ENCODE assay signal across 1 cellular context in genomic region chr19:47112166-47112663, GRCh38.
A peak's percentile ranks its signal among the peaks of the same experiment; 100 is the strongest.
TF ChIP-seq lines count a peak whose summit lies in the region.

No MANE protein-coding gene starts in this region.

TF ChIP-seq in K562, 482 proteins besides CTCF, POLR2A, EP300 and RAD21 (continued from another document and continues in another):
- TF ChIP-seq AFF4 (CRISPR knock-in tag; IDR thresholded peaks at IDR 0.05) (peak; percentile 86), IFI16 (CRISPR knock-in tag; IDR thresholded peaks at IDR 0.05) (no peak), UBTF (IDR thresholded peaks at IDR 0.05; ENCODE audit: borderline replicate concordance in 1 of 2, low read depth in 2 of 2, low read length in 2 of 2) (peak in 1 of 2 experiments; percentile 70; a peak in 2 of 4 replicates), ZNF584 (CRISPR knock-in tag; IDR thresholded peaks at IDR 0.05; ENCODE audit: low read depth) (peak; percentile 17; the same call in 1 of the 2 replicates), MTA1 (IDR thresholded peaks at IDR 0.05; ENCODE audit: borderline replicate concordance) (peak; percentile 35; the same call in 1 of the 2 replicates), GABPB1 (CRISPR knock-in tag; IDR thresholded peaks at IDR 0.05) (peak; percentile 47; the same call in 1 of the 2 replicates), RNF2 (IDR thresholded peaks at IDR 0.05) (peak; percentile 47; the same call in 1 of the 2 replicates), SMARCC2 (IDR thresholded peaks at IDR 0.05; ENCODE audit: low read depth) (no peak), IRF9 (tag; IDR thresholded peaks at IDR 0.05) (no peak), ZFP36 (IDR thresholded peaks at IDR 0.05; ENCODE audit: low read depth, low read length, partially characterized antibody) (peak; percentile 30), ZNF609 (CRISPR knock-in tag; IDR thresholded peaks at IDR 0.05; ENCODE audit: borderline replicate concordance) (no peak), RBBP5 (IDR thresholded peaks at IDR 0.05; ENCODE audit: borderline replicate concordance, insufficient read depth, low read length, poor library complexity, severe bottlenecking) (peak; percentile 4), ETS1 (conservative IDR thresholded peaks at IDR 0.05; ENCODE audit: control insufficient read depth, low read depth, low read length) (0 out of 2 replicates have a peak, but pooled peaks have one; percentile 38), NFE2 (IDR thresholded peaks at IDR 0.05; ENCODE audit: low read depth) (peak; percentile 3; the same call in 1 of the 2 replicates), THAP12 (CRISPR knock-in tag; IDR thresholded peaks at IDR 0.05) (peak; percentile 83), E2F6 (IDR thresholded peaks at IDR 0.05; ENCODE audit: borderline replicate concordance in 1 of 2, extremely low read depth in 1 of 2, insufficient read depth in 1 of 2, insufficient read length in 1 of 2, low read depth in 1 of 2, low read length in 1 of 2, poor library complexity in 1 of 2, severe bottlenecking in 1 of 2) (peak; percentile 40 to 81), U2AF1 (optimal IDR thresholded peaks at IDR 0.05; ENCODE audit: low read depth, low read length) (peak; percentile 33), ZZZ3 (IDR thresholded peaks at IDR 0.05) (no peak), ZKSCAN1 (IDR thresholded peaks at IDR 0.05; ENCODE audit: low read depth, low read length) (0 out of 2 replicates have a peak, but pooled peaks have one; percentile 31), KLF1 (tag; IDR thresholded peaks at IDR 0.05) (0 out of 2 replicates have a peak, but pooled peaks have one; percentile 44), SUPT5H (IDR thresholded peaks at IDR 0.05) (peak; percentile 82), ZBTB26 (CRISPR knock-in tag; IDR thresholded peaks at IDR 0.05) (no peak), MAZ (CRISPR knock-in tag; conservative IDR thresholded peaks at IDR 0.05 in 1 of 2, IDR thresholded peaks at IDR 0.05 in 1 of 2) (peak; percentile 69 to 89; a peak in 3 of 4 replicates), TCF7 (IDR thresholded peaks at IDR 0.05; ENCODE audit: borderline replicate concordance) (peak; percentile 59; the same call in 1 of the 2 replicates), YY1 (IDR thresholded peaks at IDR 0.05; ENCODE audit: borderline replicate concordance in 1 of 3, control insufficient read depth in 1 of 3, extremely low read depth in 1 of 3, insufficient read depth in 3 of 3, insufficient read length in 1 of 3, insufficient replicate concordance in 2 of 3, low read depth in 1 of 3, low read length in 2 of 3) (peak; percentile 84 to 95 (median 94)), CSDE1 (IDR thresholded peaks at IDR 0.05) (peak in 1 of 2 experiments; percentile 79; a peak in 2 of 4 replicates), NR4A1 (CRISPR knock-in tag; IDR thresholded peaks at IDR 0.05) (no peak), NR4A1 (tag; IDR thresholded peaks at IDR 0.05) (no peak), SRSF1 (IDR thresholded peaks at IDR 0.05; ENCODE audit: low read depth, low read length) (0 out of 2 replicates have a peak, but pooled peaks have one; percentile 56), ZNF395 (CRISPR knock-in tag; IDR thresholded peaks at IDR 0.05) (peak; percentile 97), EGR1 (conservative IDR thresholded peaks at IDR 0.05) (peak; percentile 100), KDM4B (IDR thresholded peaks at IDR 0.05; ENCODE audit: borderline replicate concordance in 2 of 2, low read depth in 1 of 2) (peak in 1 of 2 experiments; percentile 97; a peak in 2 of 4 replicates), POLR2B (IDR thresholded peaks at IDR 0.05; ENCODE audit: low read depth, partially characterized antibody) (peak; percentile 90), PKNOX1 (IDR thresholded peaks at IDR 0.05) (peak; percentile 15; the same call in 1 of the 2 replicates), GTF2E2 (tag; IDR thresholded peaks at IDR 0.05) (peak; percentile 95), ZBTB1 (CRISPR knock-in tag; IDR thresholded peaks at IDR 0.05; ENCODE audit: borderline replicate concordance, low read depth) (peak; percentile 36; the same call in 1 of the 2 replicates)
